ENCODE assay signal across 8 cellular contexts in the genomic region with DNA sequence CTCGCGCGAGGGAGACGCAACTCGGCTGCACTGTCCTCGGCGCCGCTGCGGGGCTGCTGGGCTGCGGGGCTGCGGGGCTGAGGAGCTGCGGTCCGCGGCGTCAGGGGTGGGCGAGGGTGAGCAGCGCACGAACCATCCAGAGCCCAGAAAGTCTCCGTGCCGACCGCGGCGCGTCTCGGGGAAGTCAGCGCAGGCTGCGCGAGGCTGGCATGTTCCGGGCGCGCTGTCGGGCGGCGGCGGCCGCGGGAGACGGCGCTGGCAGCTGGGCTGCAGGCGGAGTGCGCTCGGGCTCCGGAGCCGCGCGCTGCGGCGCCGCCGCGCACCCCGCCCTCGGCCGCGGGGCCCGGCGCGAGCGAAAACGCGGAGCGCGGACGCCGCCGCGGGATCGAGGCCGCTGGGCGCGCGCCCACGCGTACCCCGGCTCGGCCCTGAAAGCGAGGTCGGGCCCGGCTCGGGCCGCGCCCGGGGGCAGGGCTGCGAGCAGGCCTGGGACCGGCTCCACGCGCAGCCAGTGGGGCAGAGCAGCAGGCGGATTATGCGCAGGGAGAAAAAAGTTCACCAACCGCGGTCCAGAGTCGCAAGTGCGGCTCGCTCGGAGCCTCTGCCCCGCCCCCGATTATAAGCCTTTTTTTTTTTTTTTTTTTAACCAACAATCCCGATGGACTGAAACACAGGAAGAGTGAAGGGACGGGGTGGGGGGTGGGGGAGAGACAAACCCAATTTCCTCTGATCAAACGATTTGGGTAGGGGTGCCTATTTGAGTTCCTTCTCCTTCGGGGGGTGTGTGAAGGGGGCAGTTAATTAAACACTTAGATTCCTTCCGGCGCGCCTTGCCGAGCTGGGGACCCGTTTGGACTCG. TPM values are rescaled to one million over a fixed set of nuclear protein-coding genes. Genes with fewer than 3 reads are reported as not detected.
DNase-seq lines count a peak whose midpoint lies in the region; ATAC-seq and TF ChIP-seq lines count a peak whose summit lies in the region.

Gene PRICKLE1 (minus strand): TSS at position 282 of the 859 bp plus-strand sequence. CDS start 117,230 bp downstream, outside the sequence.

- ATAC-seq in HG02798 (IDR thresholded peaks at IDR 0.05; ENCODE audit: poor library complexity, unreplicated experiment), result peak; percentile 80
- peak; percentile 86 to 88 for ATAC-seq in right cardiac atrium

- H2AFZ ChIP-seq in Karpas-422 (ENCODE audit: low read length), result no peak within 1 kb of the TSS

- H3K27me3 ChIP-seq in adrenal gland, result peaks cover 6% of the 10 kb centered on the region
- H3K27me3 ChIP-seq in right cardiac atrium (ENCODE audit: control insufficient read depth, insufficient read depth), result no peaks in the 10 kb centered on the region
- H3K27me3 ChIP-seq in Karpas-422 (ENCODE audit: low read length), result no peaks in the 10 kb centered on the region

- no peaks in the 10 kb centered on the region for H4K20me1 ChIP-seq in Karpas-422 (ENCODE audit: insufficient read depth, low read depth, low read length)

- no peaks in the 10 kb centered on the region for H3K9me2 ChIP-seq in Karpas-422 (replicated peaks; ENCODE audit: insufficient read depth, low read length)

- H3K9ac ChIP-seq in Karpas-422 (ENCODE audit: low read length), result no peak within 1 kb of the TSS

- H3K79me2 ChIP-seq in Karpas-422 (ENCODE audit: low read length), result no peaks in the 10 kb centered on the region

- peak in 1 of 2 donors; percentile 42 for TF ChIP-seq POLR2A in adrenal gland (IDR thresholded peaks at IDR 0.05)

- peak within 1 kb of the TSS in 2 of 5 donors; percentile 47 to 84 for H3K27ac ChIP-seq in adrenal gland
- peak within 1 kb of the TSS; percentile 57 for H3K27ac ChIP-seq in right cardiac atrium (ENCODE audit: low read length)
- no peak within 1 kb of the TSS for H3K27ac ChIP-seq in Karpas-422 (ENCODE audit: low read length)

- H3K4me1 ChIP-seq in adrenal gland (replicated peaks in 1 of 2), result peaks cover 0 to 14% of the 10 kb centered on the region in 2 donors
- H3K4me1 ChIP-seq in right cardiac atrium (ENCODE audit: control insufficient read depth, insufficient read depth, low read length), result peaks cover 5% of the 10 kb centered on the region
- H3K4me1 ChIP-seq in Karpas-422 (ENCODE audit: low read length), result no peaks in the 10 kb centered on the region

- no peak for TF ChIP-seq CTCF in adrenal gland (IDR thresholded peaks at IDR 0.05)

- H3K4me2 ChIP-seq in Karpas-422 (ENCODE audit: low read depth, low read length, poor library complexity, severe bottlenecking), result no peak within 1 kb of the TSS

- H3K36me3 ChIP-seq in adrenal gland (replicated peaks in 1 of 2) (no peaks in the 10 kb centered on the region), Karpas-422 (ENCODE audit: insufficient read depth, low read length) (no peaks in the 10 kb centered on the region)

- DNase-seq in activated naive CD4-positive, alpha-beta T cell treated with Interleukin-2 at 50 U/mL for 16 hours, result peak; percentile 12
- no peak for DNase-seq in activated naive CD4-positive, alpha-beta T cell (lab: John Stamatoyannopoulos, UW)
- DNase-seq in NCI-H460 (ENCODE audit: extremely low read depth, low read depth) (no peak), adrenal gland (peak in 6 of 7 donors; percentile 16 to 35 (median 28)), right cardiac atrium (peak; percentile 59 to 84 (median 80)), pulmonary artery endothelial cell (ENCODE audit: low read depth, low spot score) (no peak), Karpas-422 (no peak)

- H3K4me3 ChIP-seq in adrenal gland, result peak within 1 kb of the TSS; percentile 30 to 87 (median 36)
- peak within 1 kb of the TSS; percentile 59 for H3K4me3 ChIP-seq in right cardiac atrium (ENCODE audit: low read length)
- H3K4me3 ChIP-seq in Karpas-422 (ENCODE audit: low read length), result no peak within 1 kb of the TSS

- H3K9me3 ChIP-seq in adrenal gland (replicated peaks in 1 of 3) (no peaks in the 10 kb centered on the region), right cardiac atrium (ENCODE audit: control insufficient read depth, low read length) (no peaks in the 10 kb centered on the region), Karpas-422 (ENCODE audit: low read length) (no peaks in the 10 kb centered on the region)

- 0 to 1% (median 1%) methylated on average over 19 to 107 of the region's 107 CpGs for WGBS in adrenal gland, 4 donors
- WGBS in right cardiac atrium, result under 1% methylated on average over 106 of the region's 107 CpGs

- intact Hi-C loops in adrenal gland (cut with DNase I) (no loop called here), right cardiac atrium (cut with DNase I) (loop anchor here in 3 of 4 donors (2.0 to 10.0 kb wide), 4 partner anchors 145 to 695 kb away; no protein-coding TSS in a partner anchor)

RNA-seq across cellular contexts. Expression of gene PRICKLE1, which starts in this region (rescaled TPM):
- total RNA-seq in NCI-H460 (2014; rRNA removed; shearing (Covaris generic)), result 24.6 and 34.6 TPM in 2 replicates
- 5.7 and 7.3 TPM in 2 replicates for polyA plus RNA-seq in NCI-H460 (2014; cell fraction: nucleus; rRNA removed)
- total RNA-seq in adrenal gland (10 to 100 TPM in 1 of 8 donors, 1 to 10 TPM in 7; 2.9 to 13.2 (median 7.2) TPM), right cardiac atrium (10 to 100 TPM; 21.9 to 27.2 (median 25.3) TPM), pulmonary artery endothelial cell (36.5 and 36.7 TPM in 2 replicates)
- polyA plus RNA-seq in adrenal gland (1 to 10 TPM; 1.0 to 3.4 (median 1.4) TPM), right cardiac atrium (7.1 TPM)
- total RNA-seq in Karpas-422 (2014; rRNA removed; shearing (Covaris generic); ENCODE audit: low replicate concordance), result 1.1 and 1.9 TPM in 2 replicates

Comparison
In these comparisons a context has a peak if more than half of its experiments do, and no peak if none do; other contexts are left out.
1. DNase-seq: peak in activated naive CD4-positive, alpha-beta T cell treated with Interleukin-2 at 50 U/mL for 16 hours (single experiment), adrenal gland (6 of 7) and right cardiac atrium (3 of 3); none in activated naive CD4-positive, alpha-beta T cell (0 of 4), NCI-H460 (single experiment), pulmonary artery endothelial cell (single experiment) and Karpas-422 (single experiment).
2. intact Hi-C loops: an anchor here in right cardiac atrium (2.0 to 10.0 kb wide); none called in adrenal gland.